18 cellular contexts compared by ENCODE assay signal in the genomic region with DNA sequence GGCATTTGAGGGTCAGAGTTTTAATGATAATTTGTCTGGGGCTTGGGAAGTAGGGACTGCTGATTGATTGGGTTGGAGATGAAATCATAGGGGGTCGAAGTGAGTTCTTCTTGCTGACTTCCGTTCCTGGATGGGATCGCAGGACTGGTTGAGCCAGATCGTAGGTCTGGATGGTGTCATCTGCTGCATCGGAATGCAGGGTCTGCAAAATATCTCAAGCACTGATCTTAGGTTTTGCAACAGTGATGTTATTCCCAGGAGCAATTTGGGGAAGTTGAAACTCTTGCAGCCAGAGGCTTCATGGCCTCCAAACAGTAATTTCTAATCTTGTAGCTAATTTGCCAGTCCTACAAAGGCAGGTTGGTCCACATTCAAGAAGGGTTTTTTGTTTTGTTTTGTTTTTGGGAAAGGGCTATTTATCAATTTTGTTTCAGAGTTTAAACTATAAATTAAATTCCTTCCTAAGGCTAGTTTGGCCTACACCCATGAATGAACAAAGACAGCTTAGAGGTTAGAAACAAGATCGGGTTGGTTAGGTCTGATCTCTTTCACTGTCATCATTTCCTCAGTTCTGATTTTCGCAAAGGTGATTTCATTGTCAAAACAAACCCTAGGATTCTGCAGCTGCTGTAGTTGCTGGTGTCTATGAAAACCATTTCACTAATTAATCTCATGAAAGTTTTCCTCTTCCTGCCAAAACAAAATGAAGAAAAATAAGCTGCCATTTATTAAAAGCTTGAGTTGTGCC.
DNase-seq lines count a peak whose midpoint lies in the region; ATAC-seq and TF ChIP-seq lines count a peak whose summit lies in the region.
"Had no signal": no experiment of that assay in that cellular context is flagged by ENCODE, and none has a peak within 500 bp of the region (broad histone marks: within the 10 kb centered on the region; RNA-seq: fewer than 3 reads in every experiment).

No MANE protein-coding gene starts in this region.

- BruUV-seq in Caco-2 (replicated peaks; lab: Mats Ljungman, UMichigan): no TSS peak

- intact Hi-C loops in Caco-2 (cut with micrococcal nuclease; ENCODE audit: unreplicated experiment) (no loop called here), body of pancreas (cut with DNase I) (no loop called here)

- H3K4me1 ChIP-seq in Caco-2 (peaks cover 3% of the 10 kb centered on the region; the same call in 1 of the 2 replicates), body of pancreas (peaks cover 4% of the 10 kb centered on the region), mesodermal cell (ENCODE audit: control insufficient read depth, insufficient read depth, low read length, poor library complexity, severe bottlenecking) (peaks cover 5% of the 10 kb centered on the region)
- H3K4me1 ChIP-seq: HAP-1 had no signal

- H3K27me3 Mint-ChIP-seq in Caco-2 (ENCODE audit: insufficient read depth, unreplicated experiment): peaks cover 4% of the 10 kb centered on the region

- DNase-seq in Caco-2: no peak
- DNase-seq in MV-4-11 (lab: John Stamatoyannopoulos, UW): peak; percentile 67
- DNase-seq in body of pancreas: peak in 1 of 4 donors; percentile 30
- no peak for DNase-seq in inferior parietal cortex (ENCODE audit: extremely low spot score)
- no peak for DNase-seq in NCI-H446 (lab: John Stamatoyannopoulos, UW)
- DNase-seq: IMR-90, Kasumi-1, MM.1S, NCI-H1417 treated with DMSO at 0.1 percent for 48 hours, NCI-H2029, NCI-H2171, NCI-H446 treated with DMSO at 0.1 percent for 48 hours had no signal

- H3K27ac ChIP-seq in body of pancreas: no peak overlapping the region
- H3K27ac ChIP-seq in mesodermal cell (ENCODE audit: low read depth, low read length, severe bottlenecking): peak overlapping the region; percentile 76
- H3K27ac ChIP-seq: C4-2B, PC-9 had no signal

- H3K4me1 Mint-ChIP-seq in Caco-2 (ENCODE audit: low read depth, unreplicated experiment): no peaks in the 10 kb centered on the region

- H3K9me3 Mint-ChIP-seq in Caco-2 (ENCODE audit: unreplicated experiment): no peaks in the 10 kb centered on the region

- no peaks in the 10 kb centered on the region for H3K27me3 ChIP-seq in Caco-2 (replicated peaks; ENCODE audit: control insufficient read depth, insufficient read depth, low read length)
- H3K27me3 ChIP-seq in body of pancreas: no peaks in the 10 kb centered on the region

- H3K4me3 ChIP-seq in Caco-2 (ENCODE audit: low read depth, low read length): no peak overlapping the region
- H3K4me3 ChIP-seq in body of pancreas: no peak overlapping the region
- H3K4me3 ChIP-seq in mesodermal cell (ENCODE audit: extremely low read depth, insufficient read depth, low read length, poor library complexity, severe bottlenecking): no peak overlapping the region
- H3K4me3 ChIP-seq: HAP-1, PC-9 had no signal

- no peak overlapping the region for H3K4me3 Mint-ChIP-seq in Caco-2 (ENCODE audit: unreplicated experiment)

- TF ChIP-seq CTCF in Caco-2 (IDR thresholded peaks at IDR 0.05; ENCODE audit: insufficient read depth in 1 of 2, low read depth in 1 of 2, low read length in 1 of 2, severe bottlenecking in 1 of 2, unreplicated experiment in 1 of 2) (no peak), body of pancreas (IDR thresholded peaks at IDR 0.05) (no peak)

- no peaks in the 10 kb centered on the region for H3K36me3 Mint-ChIP-seq in Caco-2 (ENCODE audit: insufficient read depth, unreplicated experiment)

- no peaks in the 10 kb centered on the region for H3K36me3 ChIP-seq in Caco-2 (ENCODE audit: control insufficient read depth, insufficient read depth, low read length)
- H3K36me3 ChIP-seq in body of pancreas (replicated peaks in 1 of 2; ENCODE audit: insufficient read depth in 1 of 2, low read depth in 2 of 2): no peaks in the 10 kb centered on the region
- no peaks in the 10 kb centered on the region for H3K36me3 ChIP-seq in mesodermal cell (ENCODE audit: control insufficient read depth, insufficient read depth, low read length)
- H3K36me3 ChIP-seq: HAP-1 had no signal

- POLR2A ChIA-PET in Caco-2 (lab: Charles Lee): no interaction called here

- no peak for TF ChIP-seq POLR2A in body of pancreas (IDR thresholded peaks at IDR 0.05)

- WGBS in body of pancreas, 2 donors: 43 to 62% methylated on average over 7 of the region's 7 CpGs
- WGBS in mesodermal cell (ENCODE audit: insufficient coverage in 2 of 2), 2 experiments: 80 to 93% methylated on average over 2 to 7 of the region's 7 CpGs

- H3K9me3 ChIP-seq in Caco-2 (no peaks in the 10 kb centered on the region), body of pancreas (no peaks in the 10 kb centered on the region), mesodermal cell (ENCODE audit: control insufficient read depth, low read length) (no peaks in the 10 kb centered on the region)
- H3K9me3 ChIP-seq: HAP-1 had no signal

- H3K27ac Mint-ChIP-seq in Caco-2 (ENCODE audit: unreplicated experiment): peak overlapping the region; percentile 66

- peak; percentile 35 for ATAC-seq in body of pancreas
- no peak for ATAC-seq in GM19397 (IDR thresholded peaks at IDR 0.05; ENCODE audit: unreplicated experiment)
- ATAC-seq in GM18867 (IDR thresholded peaks at IDR 0.05; ENCODE audit: unreplicated experiment): no peak

- CTCF ChIA-PET in Caco-2 (lab: Charles Lee): interaction anchor here (0.7 kb wide), 1 partner anchor 143 kb away, joined by 3 read pairs; no protein-coding TSS in a partner anchor
